18 cellular contexts compared by ENCODE assay signal in genomic region chr1:193525917-193526710, GRCh38.
DNase-seq lines count a peak whose midpoint lies in the region; ATAC-seq and TF ChIP-seq lines count a peak whose summit lies in the region.
"Had no signal": no experiment of that assay in that cellular context is flagged by ENCODE, and none has a peak within 500 bp of the region (broad histone marks: within the 10 kb centered on the region; RNA-seq: fewer than 3 reads in every experiment).

No MANE protein-coding gene starts in this region.

- in situ Hi-C loops in GM13976 (cut with MboI; ENCODE audit: low sequenced_read_pairs, unreplicated experiment) = no loop called here

- H3K36me3 ChIP-seq in naive thymus-derived CD4-positive, alpha-beta T cell (ENCODE audit: control insufficient read depth in 2 of 3, insufficient read depth in 3 of 3, low read length in 3 of 3) = no peaks in the 10 kb centered on the region
- H3K36me3 ChIP-seq: tibial artery had no signal

- DNase-seq in T-helper 17 cell (no peak), GM13976 (ENCODE audit: low spot score) (no peak)
- no peak for DNase-seq in naive thymus-derived CD4-positive, alpha-beta T cell
- no peak for DNase-seq in stimulated activated CD4-positive, alpha-beta T cell treated with anti-CD3 and anti-CD28 coated beads, Interleukin-12 subunit alpha, Interleukin-12 subunit beta, amount 100 ng/mL, for 4 hours
- DNase-seq: activated CD4-positive, alpha-beta T cell treated with anti-CD3 and anti-CD28 coated beads for 1 hour; activated naive CD8-positive, alpha-beta T cell treated with anti-CD3 and anti-CD28 coated beads for 36 hours; H9; mammary epithelial cell; NCI-H1436 treated with DMSO at 0.1 percent for 48 hours; posterior cingulate gyrus; SHP77; tibial artery had no signal

- ATAC-seq in GM18502 (IDR thresholded peaks at IDR 0.05; ENCODE audit: poor library complexity, unreplicated experiment) (peak; percentile 92), GM19023 (IDR thresholded peaks at IDR 0.05; ENCODE audit: unreplicated experiment) (peak; percentile 83), HG02970 (IDR thresholded peaks at IDR 0.05; ENCODE audit: low FRiP score, unreplicated experiment) (peak; percentile 64), T-helper 17 cell (peak; percentile 72)
- no peak for ATAC-seq in naive thymus-derived CD4-positive, alpha-beta T cell

- no peaks in the 10 kb centered on the region for H3K27me3 ChIP-seq in naive thymus-derived CD4-positive, alpha-beta T cell (ENCODE audit: control insufficient read depth in 2 of 2, insufficient read depth in 2 of 2, low read length in 2 of 2)
- H3K27me3 ChIP-seq: tibial artery had no signal

- no peak overlapping the region for H3K4me3 Mint-ChIP-seq in T-helper 17 cell
- no peak overlapping the region for H3K4me3 Mint-ChIP-seq in naive thymus-derived CD4-positive, alpha-beta T cell
- H3K4me3 Mint-ChIP-seq: activated naive CD8-positive, alpha-beta T cell treated with anti-CD3 and anti-CD28 coated beads for 36 hours; dendritic cell treated with granulocyte-macrophage colony-stimulating factor and Interleukin-4, amounts not matched to agents 40 ng/mL and 50 ng/mL, for 4 days; H9; natural killer cell treated with Interleukin-12 subunit alpha and Interleukin-12 subunit beta and Interleukin-15 and Interleukin-18, amount 100 ng/mL, for 72 hours had no signal

- H3K27ac Mint-ChIP-seq in T-helper 17 cell = peak overlapping the region; percentile 1
- no peak overlapping the region for H3K27ac Mint-ChIP-seq in naive thymus-derived CD4-positive, alpha-beta T cell
- H3K27ac Mint-ChIP-seq: activated naive CD8-positive, alpha-beta T cell treated with anti-CD3 and anti-CD28 coated beads for 36 hours; dendritic cell treated with granulocyte-macrophage colony-stimulating factor and Interleukin-4, amounts not matched to agents 40 ng/mL and 50 ng/mL, for 4 days; H9; natural killer cell treated with Interleukin-12 subunit alpha and Interleukin-12 subunit beta and Interleukin-15 and Interleukin-18, amount 100 ng/mL, for 72 hours had no signal

- no peak for TF ChIP-seq CTCF in GM13976 (IDR thresholded peaks at IDR 0.05; ENCODE audit: borderline replicate concordance, control extremely low read depth, extremely low read depth, insufficient read depth, missing control alignments)

- H3K9me3 ChIP-seq in T-helper 17 cell (ENCODE audit: control insufficient read depth, low read length, poor library complexity, severe bottlenecking) = no peaks in the 10 kb centered on the region
- H3K9me3 ChIP-seq in naive thymus-derived CD4-positive, alpha-beta T cell (ENCODE audit: control insufficient read depth in 2 of 3, low read length in 3 of 3) = no peaks in the 10 kb centered on the region
- H3K9me3 ChIP-seq: tibial artery had no signal

- H3K27ac ChIP-seq in naive thymus-derived CD4-positive, alpha-beta T cell (ENCODE audit: low read depth, low read length) = no peak overlapping the region
- H3K27ac ChIP-seq: skin epidermis, tibial artery had no signal

- H3K4me3 ChIP-seq in naive thymus-derived CD4-positive, alpha-beta T cell (ENCODE audit: low read length) = no peak overlapping the region
- H3K4me3 ChIP-seq: skin epidermis, tibial artery had no signal

- H3K36me3 Mint-ChIP-seq in T-helper 17 cell (ENCODE audit: low read depth) = no peaks in the 10 kb centered on the region
- peaks cover 0 to 20% (median 0%) of the 10 kb centered on the region in 5 donors for H3K36me3 Mint-ChIP-seq in naive thymus-derived CD4-positive, alpha-beta T cell
- H3K36me3 Mint-ChIP-seq: activated naive CD8-positive, alpha-beta T cell treated with anti-CD3 and anti-CD28 coated beads for 36 hours had no signal

- no peaks in the 10 kb centered on the region for H3K4me1 ChIP-seq in naive thymus-derived CD4-positive, alpha-beta T cell (ENCODE audit: control insufficient read depth in 2 of 2, insufficient read depth in 2 of 2, low read length in 2 of 2)
- H3K4me1 ChIP-seq: tibial artery had no signal

- POLR2A ChIA-PET in naive thymus-derived CD4-positive, alpha-beta T cell (lab: Charles Lee) = interaction anchor here (2.0 kb wide), 1 partner anchor 20 kb away, joined by 7 read pairs; no protein-coding TSS in a partner anchor

- no peaks in the 10 kb centered on the region for H3K27me3 Mint-ChIP-seq in T-helper 17 cell
- no peaks in the 10 kb centered on the region for H3K27me3 Mint-ChIP-seq in naive thymus-derived CD4-positive, alpha-beta T cell
- H3K27me3 Mint-ChIP-seq: activated naive CD8-positive, alpha-beta T cell treated with anti-CD3 and anti-CD28 coated beads for 36 hours; dendritic cell treated with granulocyte-macrophage colony-stimulating factor and Interleukin-4, amounts not matched to agents 40 ng/mL and 50 ng/mL, for 4 days; natural killer cell treated with Interleukin-12 subunit alpha and Interleukin-12 subunit beta and Interleukin-15 and Interleukin-18, amount 100 ng/mL, for 72 hours had no signal

- H3K4me1 Mint-ChIP-seq in T-helper 17 cell = peaks cover 4% of the 10 kb centered on the region
- H3K4me1 Mint-ChIP-seq in naive thymus-derived CD4-positive, alpha-beta T cell = peaks cover 0 to 8% (median 0%) of the 10 kb centered on the region in 7 donors
- H3K4me1 Mint-ChIP-seq: activated naive CD8-positive, alpha-beta T cell treated with anti-CD3 and anti-CD28 coated beads for 36 hours; H9 had no signal

- CTCF ChIA-PET in naive thymus-derived CD4-positive, alpha-beta T cell (lab: Charles Lee) = no interaction called here

- intact Hi-C loops in naive thymus-derived CD4-positive, alpha-beta T cell (cut with micrococcal nuclease) = loop anchor here in 1 of 2 donors (2.0 kb wide), 1 partner anchor 13 kb away; no protein-coding TSS in a partner anchor

- peaks cover 0 to 12% (median 0%) of the 10 kb centered on the region in 11 donors for H3K9me3 Mint-ChIP-seq in naive thymus-derived CD4-positive, alpha-beta T cell
- H3K9me3 Mint-ChIP-seq: dendritic cell treated with granulocyte-macrophage colony-stimulating factor and Interleukin-4, amounts not matched to agents 40 ng/mL and 50 ng/mL, for 4 days had no signal
